Comparison of ENCODE assay signal across 8 cellular contexts in genomic region chrX:63560601-63561218, GRCh38.
A peak's percentile ranks its signal among the peaks of the same experiment; 100 is the strongest.
DNase-seq lines count a peak whose midpoint lies in the region; ATAC-seq and TF ChIP-seq lines count a peak whose summit lies in the region.

No MANE protein-coding gene starts in this region.

- no peak for TF ChIP-seq CTCF in Peyer's patch (IDR thresholded peaks at IDR 0.05)
- TF ChIP-seq CTCF in fibroblast of pulmonary artery (IDR thresholded peaks at IDR 0.05; ENCODE audit: low read length, missing control alignments): no peak

- H3K4me1 Mint-ChIP-seq in activated T-helper 1 cell treated with anti-CD3 and anti-CD28 coated beads, Interleukin-12 subunit alpha, Interleukin-12 subunit beta, Interleukin-2, Interleukin-4 antibody, amounts not matched to agents 30 ng/mL and 10 ng/mL and 1 ng/mL, durations not matched to agents 14 hours and 24 hours and 36 hours (ENCODE audit: low read depth): peaks cover 9% of the 10 kb centered on the region
- H3K4me1 Mint-ChIP-seq in natural killer cell treated with Interleukin-12 subunit alpha and Interleukin-12 subunit beta and Interleukin-15 and Interleukin-18, amount 100 ng/mL, for 72 hours (ENCODE audit: low read depth in 2 of 2): peaks cover 12 to 22% of the 10 kb centered on the region in 2 donors
- H3K4me1 Mint-ChIP-seq in stimulated activated naive CD8-positive, alpha-beta T cell treated with anti-CD3 and anti-CD28 coated beads, Interleukin-15, Interleukin-2, amounts not matched to agents 100 ng/mL and 50 ng/mL, for 24 hours (ENCODE audit: low read depth): peaks cover 30% of the 10 kb centered on the region

- H3K27me3 ChIP-seq in Peyer's patch: no peaks in the 10 kb centered on the region

- H3K4me3 ChIP-seq in Peyer's patch (peak overlapping the region; percentile 43 to 67 (median 56)), fibroblast of pulmonary artery (replicated peaks; ENCODE audit: low read depth, low read length) (peak overlapping the region; percentile 84)

- DNase-seq in DMS53 treated with DMSO at 0.1 percent for 48 hours (lab: John Stamatoyannopoulos, UW; ENCODE audit: unreplicated experiment) (peak; percentile 77), KBM-7 (peak; percentile 89), Peyer's patch (peak; percentile 57 to 78 (median 61)), fibroblast of pulmonary artery (ENCODE audit: low read depth) (peak; percentile 78)
- peak; percentile 31 for DNase-seq in activated T-helper 1 cell treated with anti-CD3 and anti-CD28 coated beads, Interleukin-12 subunit alpha, Interleukin-12 subunit beta, Interleukin-2, Interleukin-4 antibody, amounts not matched to agents 30 ng/mL and 10 ng/mL and 1 ng/mL, durations not matched to agents 14 hours and 24 hours and 36 hours (ENCODE audit: low spot score)
- DNase-seq in natural killer cell treated with Interleukin-12 subunit alpha and Interleukin-12 subunit beta and Interleukin-15 and Interleukin-18, amount 100 ng/mL, for 72 hours (ENCODE audit: low spot score): peak; percentile 60

- H3K4me3 Mint-ChIP-seq in activated T-helper 1 cell treated with anti-CD3 and anti-CD28 coated beads, Interleukin-12 subunit alpha, Interleukin-12 subunit beta, Interleukin-2, Interleukin-4 antibody, amounts not matched to agents 30 ng/mL and 10 ng/mL and 1 ng/mL, durations not matched to agents 14 hours and 24 hours and 36 hours: peak overlapping the region; percentile 97
- H3K4me3 Mint-ChIP-seq in natural killer cell treated with Interleukin-12 subunit alpha and Interleukin-12 subunit beta and Interleukin-15 and Interleukin-18, amount 100 ng/mL, for 72 hours: peak overlapping the region; percentile 99
- peak overlapping the region; percentile 97 for H3K4me3 Mint-ChIP-seq in stimulated activated naive CD8-positive, alpha-beta T cell treated with anti-CD3 and anti-CD28 coated beads, Interleukin-15, Interleukin-2, amounts not matched to agents 100 ng/mL and 50 ng/mL, for 24 hours

- intact Hi-C loops in activated T-helper 1 cell treated with anti-CD3 and anti-CD28 coated beads, Interleukin-12 subunit alpha, Interleukin-12 subunit beta, Interleukin-2, Interleukin-4 antibody, amounts not matched to agents 30 ng/mL and 10 ng/mL and 1 ng/mL, durations not matched to agents 14 hours and 24 hours and 36 hours (cut with micrococcal nuclease): loop anchor here (1.0 to 5.0 kb wide), 4 partner anchors 194 to 1417 kb away; partner anchors contain the start of genes AMER1, SPIN4 and ZC4H2

- no peaks in the 10 kb centered on the region for H3K27me3 Mint-ChIP-seq in activated T-helper 1 cell treated with anti-CD3 and anti-CD28 coated beads, Interleukin-12 subunit alpha, Interleukin-12 subunit beta, Interleukin-2, Interleukin-4 antibody, amounts not matched to agents 30 ng/mL and 10 ng/mL and 1 ng/mL, durations not matched to agents 14 hours and 24 hours and 36 hours (ENCODE audit: insufficient read depth)
- no peaks in the 10 kb centered on the region for H3K27me3 Mint-ChIP-seq in natural killer cell treated with Interleukin-12 subunit alpha and Interleukin-12 subunit beta and Interleukin-15 and Interleukin-18, amount 100 ng/mL, for 72 hours
- no peaks in the 10 kb centered on the region for H3K27me3 Mint-ChIP-seq in stimulated activated naive CD8-positive, alpha-beta T cell treated with anti-CD3 and anti-CD28 coated beads, Interleukin-15, Interleukin-2, amounts not matched to agents 100 ng/mL and 50 ng/mL, for 24 hours

- in situ Hi-C loops in KBM-7 (cut with MboI; ENCODE audit: low pct_unique_long_range_greater_than_20kb, low sequenced_read_pairs): no loop called here

- ATAC-seq in GM21619 (IDR thresholded peaks at IDR 0.05; ENCODE audit: unreplicated experiment): peak; percentile 99
- ATAC-seq in natural killer cell treated with Interleukin-12 subunit alpha and Interleukin-12 subunit beta and Interleukin-15 and Interleukin-18, amount 100 ng/mL, for 72 hours: peak; percentile 87 to 92

- no peak for TF ChIP-seq POLR2A in Peyer's patch (IDR thresholded peaks at IDR 0.05)

- no peaks in the 10 kb centered on the region for H3K36me3 ChIP-seq in Peyer's patch

- no peaks in the 10 kb centered on the region for H3K9me3 Mint-ChIP-seq in activated T-helper 1 cell treated with anti-CD3 and anti-CD28 coated beads, Interleukin-12 subunit alpha, Interleukin-12 subunit beta, Interleukin-2, Interleukin-4 antibody, amounts not matched to agents 30 ng/mL and 10 ng/mL and 1 ng/mL, durations not matched to agents 14 hours and 24 hours and 36 hours
- no peaks in the 10 kb centered on the region for H3K9me3 Mint-ChIP-seq in natural killer cell treated with Interleukin-12 subunit alpha and Interleukin-12 subunit beta and Interleukin-15 and Interleukin-18, amount 100 ng/mL, for 72 hours
- H3K9me3 Mint-ChIP-seq in stimulated activated naive CD8-positive, alpha-beta T cell treated with anti-CD3 and anti-CD28 coated beads, Interleukin-15, Interleukin-2, amounts not matched to agents 100 ng/mL and 50 ng/mL, for 24 hours: no peaks in the 10 kb centered on the region

- H3K9me3 ChIP-seq in Peyer's patch: no peaks in the 10 kb centered on the region

- H3K27ac ChIP-seq in Peyer's patch: peak overlapping the region; percentile 41 to 56 (median 50)

- peaks cover 4% of the 10 kb centered on the region for H3K36me3 Mint-ChIP-seq in activated T-helper 1 cell treated with anti-CD3 and anti-CD28 coated beads, Interleukin-12 subunit alpha, Interleukin-12 subunit beta, Interleukin-2, Interleukin-4 antibody, amounts not matched to agents 30 ng/mL and 10 ng/mL and 1 ng/mL, durations not matched to agents 14 hours and 24 hours and 36 hours (ENCODE audit: low read depth)
- peaks cover 11% of the 10 kb centered on the region for H3K36me3 Mint-ChIP-seq in natural killer cell treated with Interleukin-12 subunit alpha and Interleukin-12 subunit beta and Interleukin-15 and Interleukin-18, amount 100 ng/mL, for 72 hours
- peaks cover 6% of the 10 kb centered on the region for H3K36me3 Mint-ChIP-seq in stimulated activated naive CD8-positive, alpha-beta T cell treated with anti-CD3 and anti-CD28 coated beads, Interleukin-15, Interleukin-2, amounts not matched to agents 100 ng/mL and 50 ng/mL, for 24 hours (ENCODE audit: low read depth)

- no peaks in the 10 kb centered on the region for H3K4me1 ChIP-seq in Peyer's patch

- peak overlapping the region; percentile 73 for H3K27ac Mint-ChIP-seq in activated T-helper 1 cell treated with anti-CD3 and anti-CD28 coated beads, Interleukin-12 subunit alpha, Interleukin-12 subunit beta, Interleukin-2, Interleukin-4 antibody, amounts not matched to agents 30 ng/mL and 10 ng/mL and 1 ng/mL, durations not matched to agents 14 hours and 24 hours and 36 hours
- peak overlapping the region; percentile 81 to 95 for H3K27ac Mint-ChIP-seq in natural killer cell treated with Interleukin-12 subunit alpha and Interleukin-12 subunit beta and Interleukin-15 and Interleukin-18, amount 100 ng/mL, for 72 hours
- peak overlapping the region; percentile 92 for H3K27ac Mint-ChIP-seq in stimulated activated naive CD8-positive, alpha-beta T cell treated with anti-CD3 and anti-CD28 coated beads, Interleukin-15, Interleukin-2, amounts not matched to agents 100 ng/mL and 50 ng/mL, for 24 hours

Comparison
In these comparisons a context has a peak if more than half of its experiments do, and no peak if none do; other contexts are left out.
1. Peak in every context shown above with its lines: DNase-seq, ATAC-seq, H3K4me3 ChIP-seq and H3K27ac ChIP-seq.
2. DNase-seq: peak in every context shown above with its lines; median percentile 89 in KBM-7; 78 in fibroblast of pulmonary artery; 77 in DMS53 treated with DMSO at 0.1 percent for 48 hours; 61 in Peyer's patch; 60 in natural killer cell treated with Interleukin-12 subunit alpha and Interleukin-12 subunit beta and Interleukin-15 and Interleukin-18, amount 100 ng/mL, for 72 hours; 31 in activated T-helper 1 cell treated with anti-CD3 and anti-CD28 coated beads, Interleukin-12 subunit alpha, Interleukin-12 subunit beta, Interleukin-2, Interleukin-4 antibody, amounts not matched to agents 30 ng/mL and 10 ng/mL and 1 ng/mL, durations not matched to agents 14 hours and 24 hours and 36 hours.